8 cellular contexts compared by ENCODE assay signal in genomic region chr4:182478475-182478874, GRCh38.
A peak's percentile ranks its signal among the peaks of the same experiment; 100 is the strongest.
DNase-seq lines count a peak whose midpoint lies in the region; ATAC-seq, FAIRE-seq and TF ChIP-seq lines count a peak whose summit lies in the region.

No MANE protein-coding gene starts in this region.

- no TSS peak for BruUV-seq in Caco-2 (replicated peaks; lab: Mats Ljungman, UMichigan)

- in situ Hi-C loops in KBM-7 (cut with MboI; ENCODE audit: low pct_unique_long_range_greater_than_20kb, low sequenced_read_pairs) = no loop called here

- peak in 1 of 2 experiments; percentile 30 for DNase-seq in Caco-2
- DNase-seq in GM20000 (ENCODE audit: low spot score) = peak; percentile 25
- peak; percentile 22 for DNase-seq in KBM-7
- peak; percentile 20 for DNase-seq in RCC 7860 (ENCODE audit: low spot score)
- peak; percentile 7 to 23 for DNase-seq in erythroblast (lab: John Stamatoyannopoulos, UW)
- no peak for DNase-seq in prostate gland (ENCODE audit: low spot score)
- no peak for DNase-seq in activated CD4-positive, CD25-positive, alpha-beta regulatory T cell treated with anti-CD3 and anti-CD28 coated beads, Interleukin-2, amount 50 U/mL, for 72 hours
- DNase-seq in stimulated activated naive CD8-positive, alpha-beta T cell treated with anti-CD3 and anti-CD28 coated beads, Interleukin-15, Interleukin-2, amounts not matched to agents 100 U/mL and 50 U/mL, for 24 hours = no peak

- intact Hi-C loops in Caco-2 (cut with micrococcal nuclease; ENCODE audit: unreplicated experiment) (loop anchor here (1.0 to 10.0 kb wide), 2 partner anchors 328 to 446 kb away; no protein-coding TSS in a partner anchor), prostate gland (cut with DNase I) (loop anchor here (5.0 kb wide), 1 partner anchor 329 kb away; no protein-coding TSS in a partner anchor)

- H3K4me3 ChIP-seq in Caco-2 (ENCODE audit: low read depth, low read length) (no peak overlapping the region), prostate gland (no peak overlapping the region)

- H3K36me3 Mint-ChIP-seq in Caco-2 (ENCODE audit: insufficient read depth, unreplicated experiment) = no peaks in the 10 kb centered on the region

- no peaks in the 10 kb centered on the region for H3K9me3 Mint-ChIP-seq in Caco-2 (ENCODE audit: unreplicated experiment)

- H3K4me3 Mint-ChIP-seq in Caco-2 (ENCODE audit: unreplicated experiment) = no peak overlapping the region

- POLR2A ChIA-PET in Caco-2 (lab: Charles Lee) = no interaction called here

- H3K4me1 ChIP-seq in Caco-2 = no peaks in the 10 kb centered on the region
- no peaks in the 10 kb centered on the region for H3K4me1 ChIP-seq in prostate gland (replicated peaks)

- CTCF ChIA-PET in Caco-2 (lab: Charles Lee) = no interaction called here

- TF ChIP-seq CTCF in Caco-2 (IDR thresholded peaks at IDR 0.05; ENCODE audit: insufficient read depth in 1 of 2, low read depth in 1 of 2, low read length in 1 of 2, severe bottlenecking in 1 of 2, unreplicated experiment in 1 of 2) = peak; percentile 46 to 67
- no peak for TF ChIP-seq CTCF in GM20000 (IDR thresholded peaks at IDR 0.05; ENCODE audit: extremely low read depth, missing control alignments)
- peak in 3 of 4 experiments; percentile 44 to 65 (median 50) for TF ChIP-seq CTCF in prostate gland (IDR thresholded peaks at IDR 0.05)

- H3K4me1 Mint-ChIP-seq in Caco-2 (ENCODE audit: low read depth, unreplicated experiment) = no peaks in the 10 kb centered on the region

- H3K9me3 ChIP-seq in Caco-2 (no peaks in the 10 kb centered on the region), prostate gland (no peaks in the 10 kb centered on the region)

- H3K36me3 ChIP-seq in Caco-2 (ENCODE audit: control insufficient read depth, insufficient read depth, low read length) (no peaks in the 10 kb centered on the region), prostate gland (no peaks in the 10 kb centered on the region)

- no peak overlapping the region for H3K27ac ChIP-seq in prostate gland

- H3K27me3 Mint-ChIP-seq in Caco-2 (ENCODE audit: insufficient read depth, unreplicated experiment) = no peaks in the 10 kb centered on the region

- TF ChIP-seq POLR2A in erythroblast (IDR thresholded peaks at IDR 0.05; ENCODE audit: low read length) (no peak), prostate gland (IDR thresholded peaks at IDR 0.05) (no peak)

- peak; percentile 56 for FAIRE-seq in RCC 7860 (lab: Jason Lieb, UNC)

- ATAC-seq in stimulated activated naive CD8-positive, alpha-beta T cell treated with anti-CD3 and anti-CD28 coated beads, Interleukin-15, Interleukin-2, amounts not matched to agents 100 U/mL and 50 U/mL, for 24 hours = no peak

- H3K27me3 ChIP-seq in Caco-2 (replicated peaks; ENCODE audit: control insufficient read depth, insufficient read depth, low read length) (no peaks in the 10 kb centered on the region), prostate gland (replicated peaks; ENCODE audit: insufficient read depth) (no peaks in the 10 kb centered on the region)

- 5% methylated on average over 1 of the region's 1 CpG for WGBS in prostate gland

- no peak overlapping the region for H3K27ac Mint-ChIP-seq in Caco-2 (ENCODE audit: unreplicated experiment)

Comparison
In these comparisons a context has a peak if more than half of its experiments do, and no peak if none do; other contexts are left out.
1. DNase-seq: peak in GM20000 (single experiment), KBM-7 (single experiment), RCC 7860 (single experiment) and erythroblast (2 of 2); none in prostate gland (single experiment), activated CD4-positive, CD25-positive, alpha-beta regulatory T cell treated with anti-CD3 and anti-CD28 coated beads, Interleukin-2, amount 50 U/mL, for 72 hours (single experiment) and stimulated activated naive CD8-positive, alpha-beta T cell treated with anti-CD3 and anti-CD28 coated beads, Interleukin-15, Interleukin-2, amounts not matched to agents 100 U/mL and 50 U/mL, for 24 hours (single experiment).